12 cellular contexts compared by ENCODE assay signal in genomic region chr17:29151567-29151966, GRCh38. TPM values are rescaled to one million over a fixed set of nuclear protein-coding genes. Genes with fewer than 3 reads are reported as not detected.
DNase-seq lines count a peak whose midpoint lies in the region; ATAC-seq and TF ChIP-seq lines count a peak whose summit lies in the region.
"Had no signal": no experiment of that assay in that cellular context is flagged by ENCODE, and none has a peak within 500 bp of the region (broad histone marks: within the 10 kb centered on the region; RNA-seq: fewer than 3 reads in every experiment).

No MANE protein-coding gene starts in this region.

- no peaks in the 10 kb centered on the region for H3K36me3 Mint-ChIP-seq in stimulated activated effector memory CD8-positive, alpha-beta T cell treated with anti-CD3 and anti-CD28 coated beads, Interleukin-12 subunit alpha, Interleukin-12 subunit beta, amount 100 ng/mL, for 72 hours
- H3K36me3 Mint-ChIP-seq: activated naive CD4-positive, alpha-beta T cell treated with anti-CD3 and anti-CD28 coated beads, Interleukin-2, amount 50 U/mL, for 24 hours had no signal

- H3K9me2 ChIP-seq in HCT116 (ENCODE audit: insufficient read depth): no peaks in the 10 kb centered on the region

- BruUV-seq in HCT116 (replicated peaks; lab: Mats Ljungman, UMichigan): no TSS peak

- peak overlapping the region; percentile 75 for H3K27ac Mint-ChIP-seq in stimulated activated effector memory CD8-positive, alpha-beta T cell treated with anti-CD3 and anti-CD28 coated beads, Interleukin-12 subunit alpha, Interleukin-12 subunit beta, amount 100 ng/mL, for 72 hours
- H3K27ac Mint-ChIP-seq: activated naive CD4-positive, alpha-beta T cell treated with anti-CD3 and anti-CD28 coated beads, Interleukin-2, amount 50 U/mL, for 24 hours had no signal

- no peak overlapping the region for H3K4me3 Mint-ChIP-seq in stimulated activated effector memory CD8-positive, alpha-beta T cell treated with anti-CD3 and anti-CD28 coated beads, Interleukin-12 subunit alpha, Interleukin-12 subunit beta, amount 100 ng/mL, for 72 hours
- H3K4me3 Mint-ChIP-seq: activated naive CD4-positive, alpha-beta T cell treated with anti-CD3 and anti-CD28 coated beads, Interleukin-2, amount 50 U/mL, for 24 hours had no signal

- peak; percentile 28 for ATAC-seq in HCT116
- ATAC-seq in stimulated activated effector memory CD8-positive, alpha-beta T cell treated with anti-CD3 and anti-CD28 coated beads, Interleukin-12 subunit alpha, Interleukin-12 subunit beta, amount 100 ng/mL, for 72 hours: no peak
- no peak for ATAC-seq in heart left ventricle

- H3K9me3 Mint-ChIP-seq in stimulated activated effector memory CD8-positive, alpha-beta T cell treated with anti-CD3 and anti-CD28 coated beads, Interleukin-12 subunit alpha, Interleukin-12 subunit beta, amount 100 ng/mL, for 72 hours: no peaks in the 10 kb centered on the region
- H3K9me3 Mint-ChIP-seq: activated naive CD4-positive, alpha-beta T cell treated with anti-CD3 and anti-CD28 coated beads, Interleukin-2, amount 50 U/mL, for 24 hours had no signal

- intact Hi-C loops in HCT116 (cut with micrococcal nuclease) (loop anchor here (1.0 kb wide), 1 partner anchor 68 kb away; no protein-coding TSS in a partner anchor), heart left ventricle (cut with DNase I) (loop anchor here in 3 of 10 donors (2.0 to 5.0 kb wide), 3 partner anchors 27 to 136 kb away; no protein-coding TSS in a partner anchor)

- H3K4me3 ChIP-seq in HCT116 (replicated peaks in 1 of 2; ENCODE audit: low read depth in 1 of 2, low read length in 2 of 2) (peak overlapping the region in 1 of 2 experiments; percentile 37; a peak in 2 of 4 replicates), fibroblast of pulmonary artery (replicated peaks; ENCODE audit: low read depth, low read length) (no peak overlapping the region), Peyer's patch (no peak overlapping the region), heart left ventricle (no peak overlapping the region)

- H2AFZ ChIP-seq in HCT116 (ENCODE audit: low read depth, low read length, poor library complexity, severe bottlenecking): no peak overlapping the region

- TF ChIP-seq CTCF in HCT116 (IDR thresholded peaks at IDR 0.05 in 2 of 3, conservative IDR thresholded peaks at IDR 0.05 in 1 of 3; ENCODE audit: borderline replicate concordance in 1 of 3, insufficient read depth in 1 of 3, low read depth in 2 of 3, low read length in 2 of 3): no peak
- no peak for TF ChIP-seq CTCF in fibroblast of pulmonary artery (IDR thresholded peaks at IDR 0.05; ENCODE audit: low read length, missing control alignments)
- no peak for TF ChIP-seq CTCF in Peyer's patch (IDR thresholded peaks at IDR 0.05)
- TF ChIP-seq CTCF in heart left ventricle (IDR thresholded peaks at IDR 0.05): no peak

- DNase-seq in HCT116 (ENCODE audit: low read depth, low spot score) (peak; percentile 70), T1000 (lab: John Stamatoyannopoulos, UW) (peak; percentile 47), fibroblast of pulmonary artery (ENCODE audit: low read depth) (peak; percentile 74), Peyer's patch (no peak), heart left ventricle (no peak), cerebellum (ENCODE audit: low spot score) (no peak), NCI-H187 treated with DMSO at 0.1 percent for 48 hours (lab: John Stamatoyannopoulos, UW) (no peak)
- no peak for DNase-seq in stimulated activated effector memory CD8-positive, alpha-beta T cell treated with anti-CD3 and anti-CD28 coated beads, Interleukin-12 subunit alpha, Interleukin-12 subunit beta, amount 100 ng/mL, for 72 hours (ENCODE audit: low spot score in 2 of 2)
- DNase-seq: NCI-H69; small intestine; stimulated activated naive CD4-positive, alpha-beta T cell had no signal

- peak overlapping the region; percentile 84 for H3K4me2 ChIP-seq in HCT116 (ENCODE audit: low read length)

- peak overlapping the region; percentile 81 for H3K27ac ChIP-seq in HCT116 (ENCODE audit: low read depth, low read length)
- H3K27ac ChIP-seq in Peyer's patch: no peak overlapping the region
- no peak overlapping the region for H3K27ac ChIP-seq in heart left ventricle

- H3K4me1 ChIP-seq in HCT116 (ENCODE audit: control insufficient read depth in 1 of 2, insufficient read depth in 2 of 2, low read length in 2 of 2) (peaks cover 87 to 99% of the 10 kb centered on the region in 2 experiments), Peyer's patch (peaks cover 12 to 48% (median 20%) of the 10 kb centered on the region in 4 donors), heart left ventricle (peaks cover 20 to 74% (median 47%) of the 10 kb centered on the region in 12 donors)

- H3K9me3 ChIP-seq in HCT116 (ENCODE audit: control insufficient read depth in 1 of 2, insufficient read depth in 1 of 2, low read depth in 1 of 2, low read length in 2 of 2): no peaks in the 10 kb centered on the region
- no peaks in the 10 kb centered on the region for H3K9me3 ChIP-seq in Peyer's patch
- H3K9me3 ChIP-seq in heart left ventricle: no peaks in the 10 kb centered on the region

- peaks cover 80% of the 10 kb centered on the region for H3K4me1 Mint-ChIP-seq in stimulated activated effector memory CD8-positive, alpha-beta T cell treated with anti-CD3 and anti-CD28 coated beads, Interleukin-12 subunit alpha, Interleukin-12 subunit beta, amount 100 ng/mL, for 72 hours

- RAD21 ChIA-PET in HCT116 (lab: Charles Lee; ENCODE audit: low non-redundant PET in 1 of 2, low total read pairs in 2 of 2, uncharacterized antibody in 2 of 2, unreplicated experiment in 2 of 2): interaction anchor here (0.6 to 1.1 kb wide), 2 partner anchors 28 to 29 kb away, joined by 3 to 4 read pairs; partner anchors contain the start of gene MYO18A (in 2 of the 2)

- H3K27me3 ChIP-seq in HCT116 (ENCODE audit: insufficient read depth, low read length) (no peaks in the 10 kb centered on the region), Peyer's patch (no peaks in the 10 kb centered on the region), heart left ventricle (no peaks in the 10 kb centered on the region)

- H3K36me3 ChIP-seq in HCT116 (ENCODE audit: control insufficient read depth in 1 of 2, insufficient read depth in 2 of 2, low read length in 2 of 2) (no peaks in the 10 kb centered on the region), Peyer's patch (no peaks in the 10 kb centered on the region), heart left ventricle (no peaks in the 10 kb centered on the region)

- TF ChIP-seq POLR2A in HCT116 (IDR thresholded peaks at IDR 0.05; ENCODE audit: borderline replicate concordance, extremely low read depth, insufficient read depth, insufficient read length) (no peak), Peyer's patch (IDR thresholded peaks at IDR 0.05) (no peak), heart left ventricle (IDR thresholded peaks at IDR 0.05) (no peak)

- TF ChIP-seq RAD21 in HCT116 (IDR thresholded peaks at IDR 0.05; ENCODE audit: low read depth): no peak

- H3K9ac ChIP-seq in HCT116 (ENCODE audit: low read length): peak overlapping the region; percentile 47

- CTCF ChIA-PET in HCT116 (lab: Charles Lee): interaction anchor here (1.2 to 1.9 kb wide), 3 partner anchors 27 to 139 kb away, joined by 4 to 14 read pairs (median 5); partner anchors contain the start of gene MYO18A

- POLR2A ChIA-PET in HCT116 (lab: Charles Lee): no interaction called here

- 54 to 62% (median 58%) methylated on average over 4 of the region's 4 CpGs for WGBS in heart left ventricle, 4 donors

- no peaks in the 10 kb centered on the region for H4K20me1 ChIP-seq in HCT116 (ENCODE audit: insufficient read depth)

- H3K79me2 ChIP-seq in HCT116 (ENCODE audit: insufficient read depth, low read length): peaks cover 44% of the 10 kb centered on the region

TF ChIP-seq in HCT116, 20 proteins besides CTCF, POLR2A, EP300 and RAD21 (continues in another document):
- TF ChIP-seq EGR1 (IDR thresholded peaks at IDR 0.05; ENCODE audit: low read depth): 0 out of 2 replicates have a peak, but pooled peaks have one; percentile 17
- no peak for TF ChIP-seq YY1 (IDR thresholded peaks at IDR 0.05; ENCODE audit: extremely low read depth, insufficient replicate concordance, low read depth, low read length)
- TF ChIP-seq SIN3A (IDR thresholded peaks at IDR 0.05; ENCODE audit: low read depth): no peak
- no peak for TF ChIP-seq ZFX (IDR thresholded peaks at IDR 0.05)
- peak; percentile 62 for TF ChIP-seq SP1 (IDR thresholded peaks at IDR 0.05; ENCODE audit: low read depth)
- no peak for TF ChIP-seq TCF7L2 (IDR thresholded peaks at IDR 0.05; ENCODE audit: borderline replicate concordance, extremely low read depth, insufficient read depth, insufficient read length)
- no peak for TF ChIP-seq REST (IDR thresholded peaks at IDR 0.05; ENCODE audit: low read depth)
- peak; percentile 53 for TF ChIP-seq JUND (IDR thresholded peaks at IDR 0.05)
- TF ChIP-seq FOSL1 (IDR thresholded peaks at IDR 0.05; ENCODE audit: low read depth): 0 out of 2 replicates have a peak, but pooled peaks have one; percentile 27

RNA-seq across cellular contexts. Expression of gene MYO18A, which starts 28.6 kb away (rescaled TPM):
- total RNA-seq in HCT116 (2021; ENCODE audit: unreplicated experiment) (37.2 TPM), Peyer's patch (100 to 1,000 TPM; 104 to 359 (median 188) TPM), heart left ventricle (100 to 1,000 TPM; 241 to 340 (median 300) TPM), cerebellum (33.6 TPM)
- polyA plus RNA-seq in HCT116 (2012): 33.8 and 36.0 TPM in 2 replicates
- 100 to 1,000 TPM in 1 of 2 donors, 10 to 100 TPM in 1; 83.5 to 306 TPM for polyA plus RNA-seq in heart left ventricle

Comparison
In these comparisons a context has a peak if more than half of its experiments do, and no peak if none do; other contexts are left out.
1. DNase-seq: peak in HCT116 (single experiment), T1000 (single experiment) and fibroblast of pulmonary artery (single experiment); none in stimulated activated effector memory CD8-positive, alpha-beta T cell treated with anti-CD3 and anti-CD28 coated beads, Interleukin-12 subunit alpha, Interleukin-12 subunit beta, amount 100 ng/mL, for 72 hours (0 of 2), Peyer's patch (0 of 3), heart left ventricle (0 of 5), cerebellum (single experiment) and NCI-H187 treated with DMSO at 0.1 percent for 48 hours (single experiment).